In genomic region chr19:58010507-58010906, GRCh38 we compare ENCODE assay signal across 27 cellular contexts. TPM values are rescaled to one million over a fixed set of nuclear protein-coding genes. Genes with fewer than 3 reads are reported as not detected.
DNase-seq lines count a peak whose midpoint lies in the region; ATAC-seq and TF ChIP-seq lines count a peak whose summit lies in the region.
"Had no signal": no experiment of that assay in that cellular context is flagged by ENCODE, and none has a peak within 500 bp of the region (broad histone marks: within the 10 kb centered on the region; RNA-seq: fewer than 3 reads in every experiment).

No MANE protein-coding gene starts in this region.

- H3K9me3 ChIP-seq in Caco-2: peaks cover 13% of the 10 kb centered on the region

- TF ChIP-seq CTCF in Caco-2 (IDR thresholded peaks at IDR 0.05; ENCODE audit: insufficient read depth in 1 of 2, low read depth in 1 of 2, low read length in 1 of 2, severe bottlenecking in 1 of 2, unreplicated experiment in 1 of 2): no peak
- TF ChIP-seq CTCF in progenitor cell of endocrine pancreas (IDR thresholded peaks at IDR 0.05; ENCODE audit: unreplicated experiment): no peak

- no peaks in the 10 kb centered on the region for H3K4me1 Mint-ChIP-seq in activated T-cell treated with anti-CD3 and anti-CD28 coated beads, Interleukin-2, amount 50 U/mL, for 4 hours (ENCODE audit: low read depth)
- no peaks in the 10 kb centered on the region for H3K4me1 Mint-ChIP-seq in Caco-2 (ENCODE audit: low read depth, unreplicated experiment)
- peaks cover 10% of the 10 kb centered on the region for H3K4me1 Mint-ChIP-seq in activated naive CD8-positive, alpha-beta T cell treated with anti-CD3 and anti-CD28 coated beads for 36 hours
- H3K4me1 Mint-ChIP-seq in progenitor cell of endocrine pancreas (ENCODE audit: low read depth): peaks cover 2% of the 10 kb centered on the region

- intact Hi-C loops in Caco-2 (cut with micrococcal nuclease; ENCODE audit: unreplicated experiment): no loop called here

- no peak for ATAC-seq in activated T-cell treated with anti-CD3 and anti-CD28 coated beads, Interleukin-2, amount 50 U/mL, for 4 hours
- ATAC-seq in HG02763 (IDR thresholded peaks at IDR 0.05; ENCODE audit: unreplicated experiment): no peak
- ATAC-seq: HepG2 had no signal

- no peaks in the 10 kb centered on the region for H3K4me1 ChIP-seq in Caco-2

- no peak overlapping the region for H3K27ac Mint-ChIP-seq in Caco-2 (ENCODE audit: unreplicated experiment)
- H3K27ac Mint-ChIP-seq in activated naive CD8-positive, alpha-beta T cell treated with anti-CD3 and anti-CD28 coated beads for 36 hours: peak overlapping the region; percentile 42
- peak overlapping the region; percentile 64 for H3K27ac Mint-ChIP-seq in progenitor cell of endocrine pancreas
- H3K27ac Mint-ChIP-seq: activated CD4-positive, alpha-beta memory T cell treated with anti-CD3 and anti-CD28 coated beads for 36 hours; type B pancreatic cell had no signal

- H3K36me3 Mint-ChIP-seq in activated T-cell treated with anti-CD3 and anti-CD28 coated beads, Interleukin-2, amount 50 U/mL, for 4 hours (ENCODE audit: insufficient read depth): peaks cover 19% of the 10 kb centered on the region
- peaks cover 6% of the 10 kb centered on the region for H3K36me3 Mint-ChIP-seq in Caco-2 (ENCODE audit: insufficient read depth, unreplicated experiment)
- H3K36me3 Mint-ChIP-seq in activated naive CD8-positive, alpha-beta T cell treated with anti-CD3 and anti-CD28 coated beads for 36 hours: peaks cover 39% of the 10 kb centered on the region
- peaks cover 68% of the 10 kb centered on the region for H3K36me3 Mint-ChIP-seq in progenitor cell of endocrine pancreas (ENCODE audit: insufficient read depth)

- no peak overlapping the region for H3K4me3 ChIP-seq in Caco-2 (ENCODE audit: low read depth, low read length)

- CTCF ChIA-PET in Caco-2 (lab: Charles Lee): no interaction called here

- H3K27me3 ChIP-seq in Caco-2 (replicated peaks; ENCODE audit: control insufficient read depth, insufficient read depth, low read length): no peaks in the 10 kb centered on the region
- H3K27me3 ChIP-seq: brain microvascular endothelial cell, esophagus muscularis mucosa, gastroesophageal sphincter had no signal

- POLR2A ChIA-PET in Caco-2 (lab: Charles Lee): no interaction called here

- no peaks in the 10 kb centered on the region for H3K36me3 ChIP-seq in Caco-2 (ENCODE audit: control insufficient read depth, insufficient read depth, low read length)

- no peaks in the 10 kb centered on the region for H3K27me3 Mint-ChIP-seq in activated T-cell treated with anti-CD3 and anti-CD28 coated beads, Interleukin-2, amount 50 U/mL, for 4 hours (ENCODE audit: low read depth)
- H3K27me3 Mint-ChIP-seq in Caco-2 (ENCODE audit: insufficient read depth, unreplicated experiment) (no peaks in the 10 kb centered on the region), progenitor cell of endocrine pancreas (no peaks in the 10 kb centered on the region)
- H3K27me3 Mint-ChIP-seq in activated naive CD8-positive, alpha-beta T cell treated with anti-CD3 and anti-CD28 coated beads for 36 hours: peaks cover 9% of the 10 kb centered on the region
- H3K27me3 Mint-ChIP-seq: type B pancreatic cell had no signal

- H3K9me3 Mint-ChIP-seq in activated T-cell treated with anti-CD3 and anti-CD28 coated beads, Interleukin-2, amount 50 U/mL, for 4 hours: peaks cover 44% of the 10 kb centered on the region
- H3K9me3 Mint-ChIP-seq in Caco-2 (ENCODE audit: unreplicated experiment): peaks cover 46% of the 10 kb centered on the region
- H3K9me3 Mint-ChIP-seq in activated naive CD8-positive, alpha-beta T cell treated with anti-CD3 and anti-CD28 coated beads for 36 hours: peaks cover 31% of the 10 kb centered on the region
- peaks cover 54% of the 10 kb centered on the region for H3K9me3 Mint-ChIP-seq in progenitor cell of endocrine pancreas (ENCODE audit: low read depth)

- DNase-seq in activated T-cell treated with anti-CD3 and anti-CD28 coated beads, Interleukin-2, amount 50 U/mL, for 4 hours: no peak
- DNase-seq in activated T-cell treated with anti-CD3 and anti-CD28 coated beads for 4 hours: no peak
- no peak for DNase-seq in Caco-2
- DNase-seq in activated naive CD8-positive, alpha-beta T cell treated with anti-CD3 and anti-CD28 coated beads for 36 hours: peak; percentile 20
- DNase-seq in progenitor cell of endocrine pancreas (ENCODE audit: low spot score, unreplicated experiment): no peak
- no peak for DNase-seq in NCI-H1092 treated with DMSO at 0.1 percent for 48 hours (lab: John Stamatoyannopoulos, UW)
- no peak for DNase-seq in activated effector memory CD4-positive, alpha-beta T cell treated with Interleukin-2 at 50 U/mL for 16 hours
- DNase-seq: ACHN; activated CD4-positive, alpha-beta memory T cell treated with anti-CD3 and anti-CD28 coated beads for 36 hours; brain microvascular endothelial cell; effector CD8-positive, alpha-beta T cell; mammary epithelial cell; NCI-H82; OCI-M1; right cardiac atrium; SHP77; stimulated activated CD4-positive, alpha-beta T cell treated with anti-CD3 and anti-CD28 coated beads, Interleukin-12 subunit alpha, Interleukin-12 subunit beta, amount 100 ng/mL, for 4 hours; stimulated activated CD4-positive, alpha-beta T cell treated with anti-CD3 and anti-CD28 coated beads, Interleukin-4, amount 100 ng/mL, for 4 hours; SW 1271 had no signal

- no TSS peak for BruUV-seq in Caco-2 (replicated peaks; lab: Mats Ljungman, UMichigan)

- H3K4me3 Mint-ChIP-seq in activated T-cell treated with anti-CD3 and anti-CD28 coated beads, Interleukin-2, amount 50 U/mL, for 4 hours: peak overlapping the region; percentile 54
- H3K4me3 Mint-ChIP-seq in Caco-2 (ENCODE audit: unreplicated experiment) (peak overlapping the region; percentile 20), progenitor cell of endocrine pancreas (ENCODE audit: low read depth) (no peak overlapping the region)
- peak overlapping the region; percentile 86 for H3K4me3 Mint-ChIP-seq in activated naive CD8-positive, alpha-beta T cell treated with anti-CD3 and anti-CD28 coated beads for 36 hours
- H3K4me3 Mint-ChIP-seq: type B pancreatic cell had no signal

RNA-seq across cellular contexts. Expression of gene ZNF606, which starts 7.9 kb away (rescaled TPM):
- 1 to 10 TPM; 3.1 to 4.2 (median 4.0) TPM for total RNA-seq in activated T-cell treated with anti-CD3 and anti-CD28 coated beads, Interleukin-2, amount 50 U/mL, for 4 hours
- 13.0 and 13.9 TPM in 2 replicates for total RNA-seq in Caco-2 (2022)
- total RNA-seq in activated naive CD8-positive, alpha-beta T cell treated with anti-CD3 and anti-CD28 coated beads for 36 hours: 1 to 10 TPM; 6.9 to 7.0 TPM
- total RNA-seq in progenitor cell of endocrine pancreas: 48.6 and 49.0 TPM in 2 replicates

RNA-seq across cellular contexts. Expression of gene ZSCAN1, which starts 23.3 kb away (rescaled TPM):
- not detected for total RNA-seq in activated T-cell treated with anti-CD3 and anti-CD28 coated beads, Interleukin-2, amount 50 U/mL, for 4 hours
- total RNA-seq in Caco-2 (2022) (not detected in 2 replicates), progenitor cell of endocrine pancreas (4.8 and 6.7 TPM in 2 replicates)
- total RNA-seq in activated naive CD8-positive, alpha-beta T cell treated with anti-CD3 and anti-CD28 coated beads for 36 hours: not detected
- total RNA-seq: activated CD4-positive, alpha-beta memory T cell treated with anti-CD3 and anti-CD28 coated beads for 36 hours; esophagus muscularis mucosa; gastroesophageal sphincter; HepG2; kidney epithelial cell; LHCN-M2; mammary epithelial cell; osteocyte had no signal

RNA-seq across cellular contexts. Expression of gene C19orf18, which starts 36.2 kb away (rescaled TPM):
- not detected for total RNA-seq in activated T-cell treated with anti-CD3 and anti-CD28 coated beads, Interleukin-2, amount 50 U/mL, for 4 hours
- total RNA-seq in Caco-2 (2022): 0.45 TPM in 1 of 2 replicates, not detected in the other
- total RNA-seq in activated naive CD8-positive, alpha-beta T cell treated with anti-CD3 and anti-CD28 coated beads for 36 hours: not detected
- 1.6 and 1.8 TPM in 2 replicates for total RNA-seq in progenitor cell of endocrine pancreas
- total RNA-seq: activated CD4-positive, alpha-beta memory T cell treated with anti-CD3 and anti-CD28 coated beads for 36 hours; LHCN-M2 had no signal

RNA-seq across cellular contexts. Expression of gene ZNF135, which starts 48.6 kb away (rescaled TPM):
- under 1 TPM; 0.27 to 0.48 (median 0.37) TPM for total RNA-seq in activated T-cell treated with anti-CD3 and anti-CD28 coated beads, Interleukin-2, amount 50 U/mL, for 4 hours
- total RNA-seq in Caco-2 (2022): not detected in 2 replicates
- total RNA-seq in activated naive CD8-positive, alpha-beta T cell treated with anti-CD3 and anti-CD28 coated beads for 36 hours: 1 to 10 TPM; 2.4 to 2.5 TPM
- total RNA-seq in progenitor cell of endocrine pancreas: 17.3 and 17.9 TPM in 2 replicates
- total RNA-seq: HepG2 had no signal
